In genomic region chr5:173657745-173658422, GRCh38 we compare ENCODE assay signal across 28 cellular contexts.
"Had no signal": no experiment of that assay in that cellular context is flagged by ENCODE, and none has a peak within 500 bp of the region (broad histone marks: within the 10 kb centered on the region; RNA-seq: fewer than 3 reads in every experiment).

No MANE protein-coding gene starts in this region.

- H3K4me1 Mint-ChIP-seq: naive thymus-derived CD8-positive, alpha-beta T cell had no signal

- DNase-seq: heart right ventricle; kidney; left colon; lower lobe of right lung; mammary epithelial cell; mesenchymal stem cell; naive thymus-derived CD8-positive, alpha-beta T cell; ovary; right lobe of liver; stimulated activated CD4-positive, alpha-beta T cell treated with anti-CD3 and anti-CD28 coated beads, Interleukin-12 subunit alpha, Interleukin-12 subunit beta, amount 100 ng/mL, for 4 hours; stimulated activated CD4-positive, alpha-beta T cell treated with anti-CD3 and anti-CD28 coated beads, Interleukin-15, amount 100 ng/mL, for 24 hours; stimulated activated CD4-positive, alpha-beta T cell treated with anti-CD3 and anti-CD28 coated beads, Interleukin-2, amount 100 ng/mL, for 24 hours; stimulated activated CD4-positive, alpha-beta T cell treated with anti-CD3 and anti-CD28 coated beads, Interleukin-4, amount 100 ng/mL, for 1 hour; stimulated activated naive B cell treated with anti-CD40 and anti-IgM and Interleukin-4, amounts not matched to agents 10 μg/mL and 1 μg/mL and 100 μg/mL, for 72 hours; stimulated activated naive CD8-positive, alpha-beta T cell treated with anti-CD3 and anti-CD28 coated beads, Interleukin-15, Interleukin-2, amounts not matched to agents 100 U/mL and 50 U/mL, for 24 hours; testis; thyroid gland; transverse colon; upper lobe of left lung had no signal

- H3K4me3 Mint-ChIP-seq: naive thymus-derived CD8-positive, alpha-beta T cell; nephron; neural progenitor cell; stimulated activated naive B cell treated with anti-CD40 and anti-IgM and Interleukin-4, amounts not matched to agents 10 μg/mL and 1 μg/mL and 100 μg/mL, for 72 hours had no signal

- ATAC-seq: heart right ventricle; left colon; left lung; lower lobe of right lung; naive thymus-derived CD8-positive, alpha-beta T cell; stimulated activated naive B cell treated with anti-CD40 and anti-IgM and Interleukin-4, amounts not matched to agents 10 μg/mL and 1 μg/mL and 100 μg/mL, for 72 hours; stimulated activated naive CD8-positive, alpha-beta T cell treated with anti-CD3 and anti-CD28 coated beads, Interleukin-15, Interleukin-2, amounts not matched to agents 100 U/mL and 50 U/mL, for 24 hours had no signal

- H3K27ac Mint-ChIP-seq: naive thymus-derived CD8-positive, alpha-beta T cell; nephron; neural progenitor cell; stimulated activated naive B cell treated with anti-CD40 and anti-IgM and Interleukin-4, amounts not matched to agents 10 μg/mL and 1 μg/mL and 100 μg/mL, for 72 hours had no signal

- H3K79me2 ChIP-seq: hepatocyte had no signal

- H3K4me3 ChIP-seq: heart right ventricle, hepatocyte, left lung, lower lobe of right lung, neural progenitor cell, ovary, prostate gland, right atrium auricular region, right lobe of liver, skin epidermis, stomach, testis, thyroid gland, transverse colon, upper lobe of left lung, vagina had no signal

- H3K4me1 ChIP-seq: heart right ventricle, left lung, lower lobe of right lung, prostate gland, right atrium auricular region, stomach, testis, thyroid gland, transverse colon, upper lobe of left lung, vagina had no signal

- H3K27me3 ChIP-seq: heart right ventricle, hepatocyte, left lung, neural progenitor cell, ovary, right atrium auricular region, right lobe of liver, stomach, testis, thyroid gland, transverse colon, upper lobe of left lung, vagina had no signal

- H2AFZ ChIP-seq: hepatocyte, neural progenitor cell had no signal

- H3K4me2 ChIP-seq: hepatocyte, neural progenitor cell had no signal

- H3K27ac ChIP-seq: heart right ventricle, hepatocyte, left lung, lower lobe of right lung, neural progenitor cell, ovary, prostate gland, right atrium auricular region, right lobe of liver, skin epidermis, stomach, testis, thyroid gland, transverse colon, upper lobe of left lung, vagina had no signal

- H3K9me3 ChIP-seq: lower lobe of right lung, prostate gland, right lobe of liver, testis, thyroid gland, vagina had no signal

- H3K36me3 ChIP-seq: heart right ventricle, left lung, lower lobe of right lung, neural progenitor cell, ovary, prostate gland, right atrium auricular region, right lobe of liver, stomach, thyroid gland, transverse colon, upper lobe of left lung, vagina had no signal

- H3K36me3 Mint-ChIP-seq: neural progenitor cell had no signal
